In genomic region chr18:60327880-60328589, GRCh38 we compare ENCODE assay signal across 34 cellular contexts. TPM values are rescaled to one million over a fixed set of nuclear protein-coding genes. Genes with fewer than 3 reads are reported as not detected.
"Had no signal": no experiment of that assay in that cellular context is flagged by ENCODE, and none has a peak within 500 bp of the region (broad histone marks: within the 10 kb centered on the region; RNA-seq: fewer than 3 reads in every experiment).

No MANE protein-coding gene starts in this region.

- H3K9me3 Mint-ChIP-seq: natural killer cell treated with Interleukin-12 subunit alpha and Interleukin-12 subunit beta and Interleukin-15 and Interleukin-18, amount 100 ng/mL, for 72 hours; stimulated activated effector memory CD8-positive, alpha-beta T cell treated with anti-CD3 and anti-CD28 coated beads, Interleukin-12 subunit alpha, Interleukin-12 subunit beta, amount 100 ng/mL, for 72 hours; stimulated activated naive CD8-positive, alpha-beta T cell treated with anti-CD3 and anti-CD28 coated beads, Interleukin-15, Interleukin-2, amounts not matched to agents 100 ng/mL and 50 ng/mL, for 24 hours; type B pancreatic cell had no signal

- H3K4me1 Mint-ChIP-seq: immature natural killer cell; naive thymus-derived CD4-positive, alpha-beta T cell; neural crest cell; stimulated activated effector memory CD8-positive, alpha-beta T cell treated with anti-CD3 and anti-CD28 coated beads, Interleukin-12 subunit alpha, Interleukin-12 subunit beta, amount 100 ng/mL, for 72 hours had no signal

- H3K27me3 Mint-ChIP-seq: naive thymus-derived CD4-positive, alpha-beta T cell; natural killer cell treated with Interleukin-12 subunit alpha and Interleukin-12 subunit beta and Interleukin-15 and Interleukin-18, amount 100 ng/mL, for 72 hours; stimulated activated naive CD8-positive, alpha-beta T cell treated with anti-CD3 and anti-CD28 coated beads, Interleukin-15, Interleukin-2, amounts not matched to agents 100 ng/mL and 50 ng/mL, for 24 hours; type B pancreatic cell had no signal

- ATAC-seq: left colon; mucosa of descending colon; naive thymus-derived CD4-positive, alpha-beta T cell; natural killer cell treated with Interleukin-12 subunit alpha and Interleukin-12 subunit beta and Interleukin-15 and Interleukin-18, amount 100 ng/mL, for 72 hours; pancreas; right cardiac atrium; sciatic nerve; stimulated activated effector memory CD8-positive, alpha-beta T cell treated with anti-CD3 and anti-CD28 coated beads, Interleukin-12 subunit alpha, Interleukin-12 subunit beta, amount 100 ng/mL, for 72 hours had no signal

- H3K9me3 ChIP-seq: mucosa of descending colon, pancreas, prostate gland, suprapubic skin, thoracic aorta, uterus had no signal

- H3K36me3 Mint-ChIP-seq: immature natural killer cell; naive thymus-derived CD4-positive, alpha-beta T cell; natural killer cell treated with Interleukin-12 subunit alpha and Interleukin-12 subunit beta and Interleukin-15 and Interleukin-18, amount 100 ng/mL, for 72 hours; stimulated activated effector memory CD8-positive, alpha-beta T cell treated with anti-CD3 and anti-CD28 coated beads, Interleukin-12 subunit alpha, Interleukin-12 subunit beta, amount 100 ng/mL, for 72 hours; type B pancreatic cell had no signal

- H3K27ac Mint-ChIP-seq: immature natural killer cell; naive thymus-derived CD4-positive, alpha-beta T cell; natural killer cell treated with Interleukin-12 subunit alpha and Interleukin-12 subunit beta and Interleukin-15 and Interleukin-18, amount 100 ng/mL, for 72 hours; stimulated activated effector memory CD8-positive, alpha-beta T cell treated with anti-CD3 and anti-CD28 coated beads, Interleukin-12 subunit alpha, Interleukin-12 subunit beta, amount 100 ng/mL, for 72 hours; stimulated activated naive CD8-positive, alpha-beta T cell treated with anti-CD3 and anti-CD28 coated beads, Interleukin-15, Interleukin-2, amounts not matched to agents 100 ng/mL and 50 ng/mL, for 24 hours; type B pancreatic cell had no signal

- H3K27me3 ChIP-seq: pancreas, spleen, suprapubic skin, tibial nerve, uterus had no signal

- H3K36me3 ChIP-seq: left ventricle myocardium inferior, pancreas, prostate gland, spleen, suprapubic skin, thoracic aorta, tibial nerve, uterus had no signal

- DNase-seq: hypothalamus; immature natural killer cell; kidney; left colon; left ventricle myocardium inferior; midbrain; mucosa of descending colon; naive thymus-derived CD4-positive, alpha-beta T cell; nucleus accumbens; pancreas; posterior cingulate gyrus; right cardiac atrium; small intestine; spleen; stimulated activated CD4-positive, alpha-beta T cell treated with anti-CD3 and anti-CD28 coated beads, Interleukin-4, amount 100 ng/mL, for 24 hours; stimulated activated naive CD4-positive, alpha-beta T cell; uterus had no signal

- H3K27ac ChIP-seq: left ventricle myocardium inferior, pancreas, prostate gland, spleen, suprapubic skin, thoracic aorta, tibial nerve, uterus had no signal

- H3K4me3 ChIP-seq: left ventricle myocardium inferior, lung, mucosa of descending colon, pancreas, prostate gland, spleen, suprapubic skin, thoracic aorta, tibial nerve, uterus had no signal

- H3K4me1 ChIP-seq: left ventricle myocardium inferior, pancreas, prostate gland, spleen, suprapubic skin, tibial nerve, uterus had no signal

- H3K4me3 Mint-ChIP-seq: immature natural killer cell; naive thymus-derived CD4-positive, alpha-beta T cell; natural killer cell treated with Interleukin-12 subunit alpha and Interleukin-12 subunit beta and Interleukin-15 and Interleukin-18, amount 100 ng/mL, for 72 hours; neural crest cell; stimulated activated effector memory CD8-positive, alpha-beta T cell treated with anti-CD3 and anti-CD28 coated beads, Interleukin-12 subunit alpha, Interleukin-12 subunit beta, amount 100 ng/mL, for 72 hours; stimulated activated naive CD8-positive, alpha-beta T cell treated with anti-CD3 and anti-CD28 coated beads, Interleukin-15, Interleukin-2, amounts not matched to agents 100 ng/mL and 50 ng/mL, for 24 hours; type B pancreatic cell had no signal

RNA-seq across cellular contexts. Expression of gene MC4R, which starts 44.5 kb away (rescaled TPM):
- total RNA-seq: left colon; left ventricle myocardium inferior; lower leg skin; mesenteric fat pad; mucosa of descending colon; myocyte; naive thymus-derived CD4-positive, alpha-beta T cell; natural killer cell treated with Interleukin-12 subunit alpha and Interleukin-12 subunit beta and Interleukin-15 and Interleukin-18, amount 100 ng/mL, for 72 hours; osteoblast; pancreas; prostate gland; right cardiac atrium; sciatic nerve; subcutaneous adipose tissue; suprapubic skin; thoracic aorta; tibial nerve; ureter had no signal
- polyA plus RNA-seq: immature natural killer cell; naive thymus-derived CD4-positive, alpha-beta T cell; right cardiac atrium; small intestine had no signal
